In the genomic region with DNA sequence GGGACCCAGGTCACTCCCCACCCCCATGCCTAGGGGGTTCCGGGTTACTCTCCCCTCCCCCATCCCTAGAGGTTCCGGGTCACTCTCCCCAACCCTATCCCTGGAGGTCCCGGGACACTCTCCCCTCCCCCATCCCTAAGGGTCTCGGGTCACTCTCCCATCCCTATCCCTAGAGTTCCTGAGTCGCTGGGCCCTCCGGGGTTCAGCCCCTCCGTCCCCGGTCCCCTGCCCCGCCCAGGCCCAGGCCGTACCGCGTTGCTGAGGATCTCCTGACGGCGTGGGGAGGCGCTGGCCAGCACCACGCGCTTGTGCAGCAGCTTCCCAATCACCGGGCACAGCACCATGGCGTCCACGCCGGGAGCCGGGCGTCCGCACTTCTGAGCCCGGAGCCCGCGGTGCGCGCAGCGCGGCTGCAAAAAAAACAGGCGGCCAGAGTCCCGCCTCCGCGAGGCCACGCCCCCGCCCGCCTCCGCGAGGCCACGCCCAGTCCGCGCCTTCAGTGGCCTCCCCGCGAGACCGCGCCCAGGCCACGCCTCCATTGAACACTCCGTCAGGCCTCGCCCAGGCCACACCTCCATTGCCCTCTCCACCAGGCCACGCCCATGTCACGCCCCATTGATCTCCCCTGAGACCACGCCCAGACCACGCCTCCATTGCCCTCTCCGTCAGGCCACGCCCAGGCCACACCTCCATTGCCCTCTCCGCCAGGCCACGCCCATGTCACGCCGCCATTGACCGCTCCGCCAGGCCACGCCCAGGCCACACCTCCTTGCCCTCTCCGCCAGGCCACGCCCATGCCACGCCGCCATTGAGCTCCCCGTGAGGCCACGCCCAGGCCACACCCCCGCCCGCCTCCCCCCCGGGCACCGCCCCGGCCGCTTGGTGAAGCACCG, we compare ENCODE assay signal across 1 cellular context.
TF ChIP-seq lines count a peak whose summit lies in the region.

A gene with protein sequence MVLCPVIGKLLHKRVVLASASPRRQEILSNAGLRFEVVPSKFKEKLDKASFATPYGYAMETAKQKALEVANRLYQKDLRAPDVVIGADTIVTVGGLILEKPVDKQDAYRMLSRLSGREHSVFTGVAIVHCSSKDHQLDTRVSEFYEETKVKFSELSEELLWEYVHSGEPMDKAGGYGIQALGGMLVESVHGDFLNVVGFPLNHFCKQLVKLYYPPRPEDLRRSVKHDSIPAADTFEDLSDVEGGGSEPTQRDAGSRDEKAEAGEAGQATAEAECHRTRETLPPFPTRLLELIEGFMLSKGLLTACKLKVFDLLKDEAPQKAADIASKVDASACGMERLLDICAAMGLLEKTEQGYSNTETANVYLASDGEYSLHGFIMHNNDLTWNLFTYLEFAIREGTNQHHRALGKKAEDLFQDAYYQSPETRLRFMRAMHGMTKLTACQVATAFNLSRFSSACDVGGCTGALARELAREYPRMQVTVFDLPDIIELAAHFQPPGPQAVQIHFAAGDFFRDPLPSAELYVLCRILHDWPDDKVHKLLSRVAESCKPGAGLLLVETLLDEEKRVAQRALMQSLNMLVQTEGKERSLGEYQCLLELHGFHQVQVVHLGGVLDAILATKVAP (minus strand): TSS at position 413 of the 893 bp plus-strand sequence. CDS start 69 bp downstream, at position 344.

TF ChIP-seq in H1, 55 proteins besides CTCF, POLR2A, EP300 and RAD21 (continued from another document):
- TF ChIP-seq, protein P1, sequence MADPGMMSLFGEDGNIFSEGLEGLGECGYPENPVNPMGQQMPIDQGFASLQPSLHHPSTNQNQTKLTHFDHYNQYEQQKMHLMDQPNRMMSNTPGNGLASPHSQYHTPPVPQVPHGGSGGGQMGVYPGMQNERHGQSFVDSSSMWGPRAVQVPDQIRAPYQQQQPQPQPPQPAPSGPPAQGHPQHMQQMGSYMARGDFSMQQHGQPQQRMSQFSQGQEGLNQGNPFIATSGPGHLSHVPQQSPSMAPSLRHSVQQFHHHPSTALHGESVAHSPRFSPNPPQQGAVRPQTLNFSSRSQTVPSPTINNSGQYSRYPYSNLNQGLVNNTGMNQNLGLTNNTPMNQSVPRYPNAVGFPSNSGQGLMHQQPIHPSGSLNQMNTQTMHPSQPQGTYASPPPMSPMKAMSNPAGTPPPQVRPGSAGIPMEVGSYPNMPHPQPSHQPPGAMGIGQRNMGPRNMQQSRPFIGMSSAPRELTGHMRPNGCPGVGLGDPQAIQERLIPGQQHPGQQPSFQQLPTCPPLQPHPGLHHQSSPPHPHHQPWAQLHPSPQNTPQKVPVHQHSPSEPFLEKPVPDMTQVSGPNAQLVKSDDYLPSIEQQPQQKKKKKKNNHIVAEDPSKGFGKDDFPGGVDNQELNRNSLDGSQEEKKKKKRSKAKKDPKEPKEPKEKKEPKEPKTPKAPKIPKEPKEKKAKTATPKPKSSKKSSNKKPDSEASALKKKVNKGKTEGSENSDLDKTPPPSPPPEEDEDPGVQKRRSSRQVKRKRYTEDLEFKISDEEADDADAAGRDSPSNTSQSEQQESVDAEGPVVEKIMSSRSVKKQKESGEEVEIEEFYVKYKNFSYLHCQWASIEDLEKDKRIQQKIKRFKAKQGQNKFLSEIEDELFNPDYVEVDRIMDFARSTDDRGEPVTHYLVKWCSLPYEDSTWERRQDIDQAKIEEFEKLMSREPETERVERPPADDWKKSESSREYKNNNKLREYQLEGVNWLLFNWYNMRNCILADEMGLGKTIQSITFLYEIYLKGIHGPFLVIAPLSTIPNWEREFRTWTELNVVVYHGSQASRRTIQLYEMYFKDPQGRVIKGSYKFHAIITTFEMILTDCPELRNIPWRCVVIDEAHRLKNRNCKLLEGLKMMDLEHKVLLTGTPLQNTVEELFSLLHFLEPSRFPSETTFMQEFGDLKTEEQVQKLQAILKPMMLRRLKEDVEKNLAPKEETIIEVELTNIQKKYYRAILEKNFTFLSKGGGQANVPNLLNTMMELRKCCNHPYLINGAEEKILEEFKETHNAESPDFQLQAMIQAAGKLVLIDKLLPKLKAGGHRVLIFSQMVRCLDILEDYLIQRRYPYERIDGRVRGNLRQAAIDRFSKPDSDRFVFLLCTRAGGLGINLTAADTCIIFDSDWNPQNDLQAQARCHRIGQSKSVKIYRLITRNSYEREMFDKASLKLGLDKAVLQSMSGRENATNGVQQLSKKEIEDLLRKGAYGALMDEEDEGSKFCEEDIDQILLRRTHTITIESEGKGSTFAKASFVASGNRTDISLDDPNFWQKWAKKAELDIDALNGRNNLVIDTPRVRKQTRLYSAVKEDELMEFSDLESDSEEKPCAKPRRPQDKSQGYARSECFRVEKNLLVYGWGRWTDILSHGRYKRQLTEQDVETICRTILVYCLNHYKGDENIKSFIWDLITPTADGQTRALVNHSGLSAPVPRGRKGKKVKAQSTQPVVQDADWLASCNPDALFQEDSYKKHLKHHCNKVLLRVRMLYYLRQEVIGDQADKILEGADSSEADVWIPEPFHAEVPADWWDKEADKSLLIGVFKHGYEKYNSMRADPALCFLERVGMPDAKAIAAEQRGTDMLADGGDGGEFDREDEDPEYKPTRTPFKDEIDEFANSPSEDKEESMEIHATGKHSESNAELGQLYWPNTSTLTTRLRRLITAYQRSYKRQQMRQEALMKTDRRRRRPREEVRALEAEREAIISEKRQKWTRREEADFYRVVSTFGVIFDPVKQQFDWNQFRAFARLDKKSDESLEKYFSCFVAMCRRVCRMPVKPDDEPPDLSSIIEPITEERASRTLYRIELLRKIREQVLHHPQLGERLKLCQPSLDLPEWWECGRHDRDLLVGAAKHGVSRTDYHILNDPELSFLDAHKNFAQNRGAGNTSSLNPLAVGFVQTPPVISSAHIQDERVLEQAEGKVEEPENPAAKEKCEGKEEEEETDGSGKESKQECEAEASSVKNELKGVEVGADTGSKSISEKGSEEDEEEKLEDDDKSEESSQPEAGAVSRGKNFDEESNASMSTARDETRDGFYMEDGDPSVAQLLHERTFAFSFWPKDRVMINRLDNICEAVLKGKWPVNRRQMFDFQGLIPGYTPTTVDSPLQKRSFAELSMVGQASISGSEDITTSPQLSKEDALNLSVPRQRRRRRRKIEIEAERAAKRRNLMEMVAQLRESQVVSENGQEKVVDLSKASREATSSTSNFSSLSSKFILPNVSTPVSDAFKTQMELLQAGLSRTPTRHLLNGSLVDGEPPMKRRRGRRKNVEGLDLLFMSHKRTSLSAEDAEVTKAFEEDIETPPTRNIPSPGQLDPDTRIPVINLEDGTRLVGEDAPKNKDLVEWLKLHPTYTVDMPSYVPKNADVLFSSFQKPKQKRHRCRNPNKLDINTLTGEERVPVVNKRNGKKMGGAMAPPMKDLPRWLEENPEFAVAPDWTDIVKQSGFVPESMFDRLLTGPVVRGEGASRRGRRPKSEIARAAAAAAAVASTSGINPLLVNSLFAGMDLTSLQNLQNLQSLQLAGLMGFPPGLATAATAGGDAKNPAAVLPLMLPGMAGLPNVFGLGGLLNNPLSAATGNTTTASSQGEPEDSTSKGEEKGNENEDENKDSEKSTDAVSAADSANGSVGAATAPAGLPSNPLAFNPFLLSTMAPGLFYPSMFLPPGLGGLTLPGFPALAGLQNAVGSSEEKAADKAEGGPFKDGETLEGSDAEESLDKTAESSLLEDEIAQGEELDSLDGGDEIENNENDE (IDR thresholded peaks at IDR 0.05; ENCODE audit: insufficient replicate concordance, low read length), result no peak
